In the genomic region with DNA sequence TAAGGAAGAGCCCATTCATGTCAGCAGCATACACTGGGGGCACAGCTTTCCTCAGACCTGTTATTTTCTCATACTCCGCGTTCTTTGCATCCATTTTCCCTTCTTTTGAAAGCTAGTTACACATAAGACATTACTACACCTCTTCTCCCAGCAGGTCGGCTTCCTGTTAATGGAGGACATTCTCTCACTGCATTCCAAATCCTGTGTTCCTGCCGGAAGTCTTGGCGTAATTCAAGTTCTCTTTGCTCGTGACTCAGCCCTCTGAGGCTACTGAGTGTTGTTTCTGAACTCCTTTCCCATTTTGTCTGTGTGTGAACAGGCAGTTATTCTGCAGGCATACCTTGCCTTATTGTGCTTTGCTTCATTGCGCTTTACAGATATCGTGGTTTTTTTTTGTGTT, we compare ENCODE assay signal across 1 cellular context.
TF ChIP-seq lines count a peak whose summit lies in the region.

No MANE protein-coding gene starts in this region.

TF ChIP-seq in GM23338, 12 proteins besides CTCF, POLR2A, EP300 and RAD21 (continued from another document):
- TF ChIP-seq, protein P1, sequence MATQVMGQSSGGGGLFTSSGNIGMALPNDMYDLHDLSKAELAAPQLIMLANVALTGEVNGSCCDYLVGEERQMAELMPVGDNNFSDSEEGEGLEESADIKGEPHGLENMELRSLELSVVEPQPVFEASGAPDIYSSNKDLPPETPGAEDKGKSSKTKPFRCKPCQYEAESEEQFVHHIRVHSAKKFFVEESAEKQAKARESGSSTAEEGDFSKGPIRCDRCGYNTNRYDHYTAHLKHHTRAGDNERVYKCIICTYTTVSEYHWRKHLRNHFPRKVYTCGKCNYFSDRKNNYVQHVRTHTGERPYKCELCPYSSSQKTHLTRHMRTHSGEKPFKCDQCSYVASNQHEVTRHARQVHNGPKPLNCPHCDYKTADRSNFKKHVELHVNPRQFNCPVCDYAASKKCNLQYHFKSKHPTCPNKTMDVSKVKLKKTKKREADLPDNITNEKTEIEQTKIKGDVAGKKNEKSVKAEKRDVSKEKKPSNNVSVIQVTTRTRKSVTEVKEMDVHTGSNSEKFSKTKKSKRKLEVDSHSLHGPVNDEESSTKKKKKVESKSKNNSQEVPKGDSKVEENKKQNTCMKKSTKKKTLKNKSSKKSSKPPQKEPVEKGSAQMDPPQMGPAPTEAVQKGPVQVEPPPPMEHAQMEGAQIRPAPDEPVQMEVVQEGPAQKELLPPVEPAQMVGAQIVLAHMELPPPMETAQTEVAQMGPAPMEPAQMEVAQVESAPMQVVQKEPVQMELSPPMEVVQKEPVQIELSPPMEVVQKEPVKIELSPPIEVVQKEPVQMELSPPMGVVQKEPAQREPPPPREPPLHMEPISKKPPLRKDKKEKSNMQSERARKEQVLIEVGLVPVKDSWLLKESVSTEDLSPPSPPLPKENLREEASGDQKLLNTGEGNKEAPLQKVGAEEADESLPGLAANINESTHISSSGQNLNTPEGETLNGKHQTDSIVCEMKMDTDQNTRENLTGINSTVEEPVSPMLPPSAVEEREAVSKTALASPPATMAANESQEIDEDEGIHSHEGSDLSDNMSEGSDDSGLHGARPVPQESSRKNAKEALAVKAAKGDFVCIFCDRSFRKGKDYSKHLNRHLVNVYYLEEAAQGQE (IDR thresholded peaks at IDR 0.05; ENCODE audit: unreplicated experiment), result no peak
- TF ChIP-seq EZH2 (IDR thresholded peaks at IDR 0.05; ENCODE audit: low read depth, unreplicated experiment), result no peak
- TF ChIP-seq NANOG (IDR thresholded peaks at IDR 0.05; ENCODE audit: borderline replicate concordance), result no peak
- no peak for TF ChIP-seq POLR2AphosphoS5 (IDR thresholded peaks at IDR 0.05; ENCODE audit: low read depth)
